Comparison of ENCODE assay signal across 12 cellular contexts in genomic region chr1:8417625-8418024, GRCh38.
DNase-seq lines count a peak whose midpoint lies in the region; ATAC-seq and TF ChIP-seq lines count a peak whose summit lies in the region.
"Had no signal": no experiment of that assay in that cellular context is flagged by ENCODE, and none has a peak within 500 bp of the region (broad histone marks: within the 10 kb centered on the region; RNA-seq: fewer than 3 reads in every experiment).

No MANE protein-coding gene starts in this region.

- WGBS in endodermal cell (ENCODE audit: insufficient coverage in 1 of 2, insufficient read length in 1 of 2), 2 experiments, result 85 to 95% methylated on average over 4 to 5 of the region's 5 CpGs
- WGBS in psoas muscle, 3 donors, result 56 to 62% (median 61%) methylated on average over 5 of the region's 5 CpGs

- peak overlapping the region; percentile 47 for H3K27ac Mint-ChIP-seq in CD8-positive, alpha-beta T cell
- peak overlapping the region; percentile 18 for H3K27ac Mint-ChIP-seq in endodermal cell
- no peak overlapping the region for H3K27ac Mint-ChIP-seq in natural killer cell treated with Interleukin-12 subunit alpha and Interleukin-12 subunit beta and Interleukin-15 and Interleukin-18, amount 100 ng/mL, for 72 hours

- no peaks in the 10 kb centered on the region for H3K9me3 Mint-ChIP-seq in CD8-positive, alpha-beta T cell
- H3K9me3 Mint-ChIP-seq in endodermal cell, result no peaks in the 10 kb centered on the region
- H3K9me3 Mint-ChIP-seq in natural killer cell treated with Interleukin-12 subunit alpha and Interleukin-12 subunit beta and Interleukin-15 and Interleukin-18, amount 100 ng/mL, for 72 hours, result no peaks in the 10 kb centered on the region

- H3K4me2 ChIP-seq in Karpas-422 (ENCODE audit: low read depth, low read length, poor library complexity, severe bottlenecking), result peak overlapping the region; percentile 92

- no peak overlapping the region for H3K27ac ChIP-seq in CD8-positive, alpha-beta T cell (ENCODE audit: low read depth, low read length)
- H3K27ac ChIP-seq in Karpas-422 (ENCODE audit: low read length), result peak overlapping the region; percentile 92
- H3K27ac ChIP-seq in endodermal cell (ENCODE audit: low read depth, low read length), result no peak overlapping the region
- peak overlapping the region; percentile 98 for H3K27ac ChIP-seq in psoas muscle

- no peak for DNase-seq in CD8-positive, alpha-beta T cell
- no peak for DNase-seq in Karpas-422
- DNase-seq in endodermal cell, result no peak
- no peak for DNase-seq in psoas muscle
- no peak for DNase-seq in stimulated activated CD4-positive, alpha-beta T cell treated with anti-CD3 and anti-CD28 coated beads, Interleukin-4, amount 100 ng/mL, for 1 hour
- DNase-seq in natural killer cell treated with Interleukin-12 subunit alpha and Interleukin-12 subunit beta and Interleukin-15 and Interleukin-18, amount 100 ng/mL, for 72 hours (ENCODE audit: low spot score), result no peak
- DNase-seq in central memory CD4-positive, alpha-beta T cell, result no peak
- no peak for DNase-seq in NOMO-1 treated with DMSO at 0.1 percent for 48 hours (lab: John Stamatoyannopoulos, UW; ENCODE audit: unreplicated experiment)
- DNase-seq: activated CD4-positive, CD25-positive, alpha-beta regulatory T cell treated with anti-CD3 and anti-CD28 coated beads, Interleukin-2, amount 50 U/mL, for 72 hours; activated gamma-delta T cell; left colon; NCI-H1694 had no signal

- no peaks in the 10 kb centered on the region for H3K27me3 ChIP-seq in CD8-positive, alpha-beta T cell (ENCODE audit: insufficient read depth, low read length)
- H3K27me3 ChIP-seq in Karpas-422 (ENCODE audit: low read length) (no peaks in the 10 kb centered on the region), endodermal cell (ENCODE audit: control insufficient read depth, insufficient read depth, low read length, poor library complexity, severe bottlenecking) (no peaks in the 10 kb centered on the region), psoas muscle (ENCODE audit: insufficient read depth in 3 of 3, low read length in 2 of 3) (no peaks in the 10 kb centered on the region)

- peaks cover 100% of the 10 kb centered on the region for H3K79me2 ChIP-seq in Karpas-422 (ENCODE audit: low read length)

- no peak for TF ChIP-seq CTCF in CD8-positive, alpha-beta T cell (IDR thresholded peaks at IDR 0.05)
- TF ChIP-seq CTCF in endodermal cell (conservative IDR thresholded peaks at IDR 0.05) (no peak), psoas muscle (IDR thresholded peaks at IDR 0.05) (no peak)

- ATAC-seq in CD8-positive, alpha-beta T cell, result no peak
- no peak for ATAC-seq in psoas muscle
- ATAC-seq in natural killer cell treated with Interleukin-12 subunit alpha and Interleukin-12 subunit beta and Interleukin-15 and Interleukin-18, amount 100 ng/mL, for 72 hours, result no peak
- ATAC-seq: left colon had no signal

- H2AFZ ChIP-seq in Karpas-422 (ENCODE audit: low read length), result no peak overlapping the region

- peaks cover 6% of the 10 kb centered on the region for H3K36me3 ChIP-seq in CD8-positive, alpha-beta T cell (ENCODE audit: insufficient read depth, low read length)
- H3K36me3 ChIP-seq in Karpas-422 (ENCODE audit: insufficient read depth, low read length) (peaks cover 87% of the 10 kb centered on the region), endodermal cell (ENCODE audit: control insufficient read depth, insufficient read depth, low read length) (peaks cover 72% of the 10 kb centered on the region), psoas muscle (ENCODE audit: insufficient read depth in 1 of 2, low read depth in 1 of 2) (peaks cover 10 to 18% of the 10 kb centered on the region in 2 donors)

- CTCF ChIA-PET in CD8-positive, alpha-beta T cell (lab: Charles Lee), result interaction anchor here (2.5 kb wide), 1 partner anchor 8 kb away, joined by 10 read pairs; no protein-coding TSS in a partner anchor

- peaks cover 67% of the 10 kb centered on the region for H4K20me1 ChIP-seq in Karpas-422 (ENCODE audit: insufficient read depth, low read depth, low read length)

- H3K9me2 ChIP-seq in Karpas-422 (replicated peaks; ENCODE audit: insufficient read depth, low read length), result no peaks in the 10 kb centered on the region

- POLR2A ChIA-PET in CD8-positive, alpha-beta T cell (lab: Charles Lee), result no interaction called here

- H3K36me3 Mint-ChIP-seq in CD8-positive, alpha-beta T cell, result peaks cover 47% of the 10 kb centered on the region
- peaks cover 38% of the 10 kb centered on the region for H3K36me3 Mint-ChIP-seq in endodermal cell (ENCODE audit: low read depth)
- H3K36me3 Mint-ChIP-seq in natural killer cell treated with Interleukin-12 subunit alpha and Interleukin-12 subunit beta and Interleukin-15 and Interleukin-18, amount 100 ng/mL, for 72 hours, result peaks cover 5% of the 10 kb centered on the region

- no peaks in the 10 kb centered on the region for H3K9me3 ChIP-seq in CD8-positive, alpha-beta T cell (ENCODE audit: low read length)
- H3K9me3 ChIP-seq in Karpas-422 (ENCODE audit: low read length) (no peaks in the 10 kb centered on the region), endodermal cell (ENCODE audit: control insufficient read depth, low read length) (no peaks in the 10 kb centered on the region), psoas muscle (no peaks in the 10 kb centered on the region)

- no peaks in the 10 kb centered on the region for H3K27me3 Mint-ChIP-seq in CD8-positive, alpha-beta T cell (ENCODE audit: low read depth)
- no peaks in the 10 kb centered on the region for H3K27me3 Mint-ChIP-seq in endodermal cell (ENCODE audit: insufficient read depth)
- H3K27me3 Mint-ChIP-seq in natural killer cell treated with Interleukin-12 subunit alpha and Interleukin-12 subunit beta and Interleukin-15 and Interleukin-18, amount 100 ng/mL, for 72 hours, result peaks cover 0 to 2% of the 10 kb centered on the region in 2 donors

- H3K4me1 Mint-ChIP-seq in CD8-positive, alpha-beta T cell (ENCODE audit: low read depth), result peaks cover 35% of the 10 kb centered on the region
- peaks cover 18% of the 10 kb centered on the region for H3K4me1 Mint-ChIP-seq in endodermal cell
- H3K4me1 Mint-ChIP-seq in natural killer cell treated with Interleukin-12 subunit alpha and Interleukin-12 subunit beta and Interleukin-15 and Interleukin-18, amount 100 ng/mL, for 72 hours (ENCODE audit: low read depth in 2 of 2), result peaks cover 7 to 25% of the 10 kb centered on the region in 2 donors

- intact Hi-C loops in CD8-positive, alpha-beta T cell (cut with DNase I, micrococcal nuclease), result no loop called here
- intact Hi-C loops in psoas muscle (cut with DNase I), result no loop called here

- peaks cover 49% of the 10 kb centered on the region for H3K4me1 ChIP-seq in CD8-positive, alpha-beta T cell (ENCODE audit: insufficient read depth, low read length)
- peaks cover 56% of the 10 kb centered on the region for H3K4me1 ChIP-seq in Karpas-422 (ENCODE audit: low read length)
- peaks cover 13% of the 10 kb centered on the region for H3K4me1 ChIP-seq in endodermal cell (ENCODE audit: control insufficient read depth, insufficient read depth, low read length)
- peaks cover 84% of the 10 kb centered on the region for H3K4me1 ChIP-seq in psoas muscle

- H3K4me3 ChIP-seq in CD8-positive, alpha-beta T cell (ENCODE audit: low read depth, low read length), result no peak overlapping the region
- H3K4me3 ChIP-seq in Karpas-422 (ENCODE audit: low read length) (peak overlapping the region; percentile 77; the same call in 1 of the 2 replicates), endodermal cell (ENCODE audit: low read length) (no peak overlapping the region), psoas muscle (peak overlapping the region; percentile 4)

- no peak overlapping the region for H3K9ac ChIP-seq in Karpas-422 (ENCODE audit: low read length)
- no peak overlapping the region for H3K9ac ChIP-seq in endodermal cell (ENCODE audit: extremely low read depth, low read length, poor library complexity, severe bottlenecking)

- H3K4me3 Mint-ChIP-seq in CD8-positive, alpha-beta T cell, result no peak overlapping the region
- H3K4me3 Mint-ChIP-seq in endodermal cell, result no peak overlapping the region
- no peak overlapping the region for H3K4me3 Mint-ChIP-seq in natural killer cell treated with Interleukin-12 subunit alpha and Interleukin-12 subunit beta and Interleukin-15 and Interleukin-18, amount 100 ng/mL, for 72 hours

Comparison
In these comparisons a context has a peak if more than half of its experiments do, and no peak if none do; other contexts are left out.
1. H3K27ac ChIP-seq: peak in Karpas-422 (single experiment) and psoas muscle (single experiment); none in CD8-positive, alpha-beta T cell (single experiment) and endodermal cell (single experiment).
2. H3K4me3 ChIP-seq: peak in Karpas-422 (single experiment) and psoas muscle (single experiment); none in CD8-positive, alpha-beta T cell (single experiment) and endodermal cell (single experiment).
3. H3K27ac Mint-ChIP-seq: peak in CD8-positive, alpha-beta T cell (single experiment) and endodermal cell (single experiment); none in natural killer cell treated with Interleukin-12 subunit alpha and Interleukin-12 subunit beta and Interleukin-15 and Interleukin-18, amount 100 ng/mL, for 72 hours (0 of 2).